Comparison of ENCODE assay signal across 8 cellular contexts in the genomic region with DNA sequence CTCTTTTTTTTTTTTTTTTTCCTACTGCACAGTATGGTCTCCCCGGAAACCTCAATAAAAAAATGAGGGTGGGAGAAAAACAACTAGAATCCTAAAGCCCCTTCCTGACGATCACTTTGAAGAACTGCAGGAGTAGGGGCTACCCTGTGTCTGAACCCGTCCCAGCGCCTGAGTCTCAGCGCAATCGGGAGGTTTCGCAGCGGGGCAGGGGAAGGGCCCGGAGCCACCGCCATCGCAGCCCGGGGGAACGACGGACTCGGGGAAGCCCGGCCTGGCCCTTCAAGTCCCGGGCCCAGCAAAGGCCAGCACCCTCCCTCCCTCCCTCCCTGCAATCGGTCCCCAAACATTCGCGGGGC. TPM values are rescaled to one million over a fixed set of nuclear protein-coding genes. Genes with fewer than 3 reads are reported as not detected.
DNase-seq lines count a peak whose midpoint lies in the region; ATAC-seq and TF ChIP-seq lines count a peak whose summit lies in the region.

No MANE protein-coding gene starts in this region.

- no peak for TF ChIP-seq CTCF in nephron (IDR thresholded peaks at IDR 0.05; ENCODE audit: unreplicated experiment in 3 of 3)

- no peaks in the 10 kb centered on the region for H3K9me3 Mint-ChIP-seq in nephron

- ATAC-seq in HG02852 (IDR thresholded peaks at IDR 0.05; ENCODE audit: unreplicated experiment) (peak; percentile 21), SK-N-SH treated with all-trans-retinoic acid at 6 μM for 48 hours (peak; percentile 62), esophagus mucosa (peak; percentile 38)

- DNase-seq in stimulated activated CD4-positive, alpha-beta T cell treated with anti-CD3 and anti-CD28 coated beads, Interleukin-1b, Interleukin-23, amount 100 ng/mL, for 48 hours, result peak; percentile 31
- no peak for DNase-seq in stimulated activated CD4-positive, alpha-beta T cell treated with anti-CD3 and anti-CD28 coated beads, Interleukin-15, amount 100 ng/mL, for 24 hours
- DNase-seq in posterior vena cava (ENCODE audit: low spot score) (no peak), NCI-H2107 (lab: John Stamatoyannopoulos, UW) (no peak)

- no peaks in the 10 kb centered on the region for H3K27me3 Mint-ChIP-seq in nephron (ENCODE audit: low read depth)

- H3K4me3 Mint-ChIP-seq in nephron, result peak overlapping the region; percentile 95 to 99 (median 97)

- intact Hi-C loops in posterior vena cava (cut with DNase I), result loop anchor here in 1 of 2 donors (5.0 to 10.0 kb wide), 2 partner anchors 504 to 1526 kb away; no protein-coding TSS in a partner anchor

- peaks cover 10% of the 10 kb centered on the region for H3K4me1 Mint-ChIP-seq in nephron

- H3K36me3 Mint-ChIP-seq in nephron (ENCODE audit: low read depth), result peaks cover 14% of the 10 kb centered on the region

- H3K27ac Mint-ChIP-seq in nephron, result peak overlapping the region; percentile 84 to 98 (median 97)

TF ChIP-seq in SK-N-SH treated with all-trans-retinoic acid at 6 μM for 48 hours, 23 proteins besides CTCF, POLR2A, EP300 and RAD21:
- no peak for TF ChIP-seq POU6F1 (CRISPR knock-in tag; IDR thresholded peaks at IDR 0.05; ENCODE audit: borderline replicate concordance, low read depth)
- no peak for TF ChIP-seq ARNTL (CRISPR knock-in tag; IDR thresholded peaks at IDR 0.05; ENCODE audit: borderline replicate concordance, low read depth)
- no peak for TF ChIP-seq CSDC2 (CRISPR knock-in tag; IDR thresholded peaks at IDR 0.05)
- TF ChIP-seq GLIS3 (CRISPR knock-in tag; IDR thresholded peaks at IDR 0.05), result no peak
- TF ChIP-seq, protein P1, sequence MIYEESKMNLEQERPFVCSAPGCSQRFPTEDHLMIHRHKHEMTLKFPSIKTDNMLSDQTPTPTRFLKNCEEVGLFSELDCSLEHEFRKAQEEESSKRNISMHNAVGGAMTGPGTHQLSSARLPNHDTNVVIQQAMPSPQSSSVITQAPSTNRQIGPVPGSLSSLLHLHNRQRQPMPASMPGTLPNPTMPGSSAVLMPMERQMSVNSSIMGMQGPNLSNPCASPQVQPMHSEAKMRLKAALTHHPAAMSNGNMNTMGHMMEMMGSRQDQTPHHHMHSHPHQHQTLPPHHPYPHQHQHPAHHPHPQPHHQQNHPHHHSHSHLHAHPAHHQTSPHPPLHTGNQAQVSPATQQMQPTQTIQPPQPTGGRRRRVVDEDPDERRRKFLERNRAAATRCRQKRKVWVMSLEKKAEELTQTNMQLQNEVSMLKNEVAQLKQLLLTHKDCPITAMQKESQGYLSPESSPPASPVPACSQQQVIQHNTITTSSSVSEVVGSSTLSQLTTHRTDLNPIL (CRISPR knock-in tag; IDR thresholded peaks at IDR 0.05; ENCODE audit: low read depth), result no peak

RNA-seq across cellular contexts. Expression of gene NARS1, which starts 0.4 kb away (rescaled TPM):
- 73.6 TPM for total RNA-seq in esophagus mucosa
- total RNA-seq in posterior vena cava, result 10 to 100 TPM; 71.2 to 75.1 TPM

RNA-seq across cellular contexts. Expression of gene FECH, which starts 34.7 kb away (rescaled TPM):
- total RNA-seq in esophagus mucosa (21.9 TPM), posterior vena cava (10 to 100 TPM; 15.5 to 19.2 TPM)
